11 cellular contexts compared by ENCODE assay signal in the genomic region with DNA sequence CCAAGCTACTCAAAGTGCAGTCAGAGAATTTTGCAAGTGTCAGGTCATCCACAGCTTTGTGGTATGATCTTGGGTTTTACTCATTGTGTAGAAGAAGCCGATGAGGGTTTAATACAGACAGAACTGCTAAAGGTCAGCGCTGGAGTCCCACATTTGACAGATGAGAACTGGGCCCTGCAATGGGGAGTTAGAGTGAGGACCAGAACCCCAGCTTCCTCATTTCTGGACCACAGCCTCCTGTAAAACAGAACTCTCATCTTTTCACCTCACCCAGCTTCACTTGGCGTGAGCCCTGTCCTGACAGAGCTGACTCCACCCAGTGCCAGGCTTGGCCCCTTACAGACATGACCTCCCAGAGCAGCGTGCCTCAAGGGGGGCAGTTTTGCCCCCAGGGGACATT.
"Had no signal": no experiment of that assay in that cellular context is flagged by ENCODE, and none has a peak within 500 bp of the region (broad histone marks: within the 10 kb centered on the region; RNA-seq: fewer than 3 reads in every experiment).

No MANE protein-coding gene starts in this region.

- H3K27ac ChIP-seq: cardiac muscle cell, foreskin keratinocyte had no signal

- H3K36me3 ChIP-seq: cardiac muscle cell, heart left ventricle, stomach, thoracic aorta had no signal

- H3K9me3 ChIP-seq: heart left ventricle, stomach, thoracic aorta had no signal

- H3K27me3 ChIP-seq: cardiac muscle cell, foreskin keratinocyte, heart left ventricle, stomach had no signal

- H3K4me3 ChIP-seq: cardiac muscle cell, heart left ventricle, stomach, thoracic aorta had no signal

- DNase-seq: activated CD4-positive, alpha-beta T cell treated with anti-CD3 and anti-CD28 coated beads for 4 hours; activated naive CD4-positive, alpha-beta T cell treated with Interleukin-2 at 50 U/mL for 16 hours; activated naive CD8-positive, alpha-beta T cell treated with anti-CD3 and anti-CD28 coated beads, Interleukin-2, amount 50 U/mL, for 24 hours; foreskin keratinocyte; heart left ventricle; stimulated activated CD4-positive, alpha-beta T cell treated with anti-CD3 and anti-CD28 coated beads, Interleukin-4, amount 100 ng/mL, for 1 hour; stimulated activated CD8-positive, alpha-beta memory T cell treated with anti-CD3 and anti-CD28 coated beads, Interleukin-4, amount 100 ng/mL, for 48 hours; stomach; T-helper 1 cell had no signal

- H3K4me1 ChIP-seq: foreskin keratinocyte had no signal
